21 cellular contexts compared by ENCODE assay signal in genomic region chr2:216752855-216753505, GRCh38. TPM values are rescaled to one million over a fixed set of nuclear protein-coding genes. Genes with fewer than 3 reads are reported as not detected.
"Had no signal": no experiment of that assay in that cellular context is flagged by ENCODE, and none has a peak within 500 bp of the region (broad histone marks: within the 10 kb centered on the region; RNA-seq: fewer than 3 reads in every experiment).

No MANE protein-coding gene starts in this region.

- H3K4me1 ChIP-seq: tibial nerve had no signal

- H3K4me3 ChIP-seq: neural progenitor cell, ovary, skin epidermis, tibial nerve, vagina had no signal

- H3K27me3 ChIP-seq: neural progenitor cell, ovary, tibial nerve, vagina had no signal

- H3K27ac ChIP-seq: neural progenitor cell, ovary, skin epidermis, tibial nerve, vagina had no signal

- H3K9me3 ChIP-seq: ovary, tibial nerve, vagina had no signal

- H2AFZ ChIP-seq: neural progenitor cell had no signal

- H3K36me3 ChIP-seq: neural progenitor cell, ovary, tibial nerve, vagina had no signal

- H3K4me2 ChIP-seq: neural progenitor cell had no signal

- DNase-seq: activated B cell treated with CpG ODN at 0.5 μM for 24 hours; activated CD4-positive, alpha-beta T cell treated with anti-CD3 and anti-CD28 coated beads for 48 hours; activated CD8-positive, alpha-beta memory T cell treated with anti-CD3 and anti-CD28 coated beads, Interleukin-2, amount 50 U/mL, for 4 hours; activated CD8-positive, alpha-beta T cell treated with anti-CD3 and anti-CD28 coated beads, Interleukin-2, amount 10 ng/mL, durations not matched to agents 7 days and 5 days; activated gamma-delta T cell treated with Interleukin-2 at 50 U/mL for 16 hours; amygdala; cerebellar nuclear complex; erythroblast; foreskin fibroblast; glutamatergic neuron; left colon; mammary epithelial cell; naive B cell; ovary; stimulated activated CD4-positive, alpha-beta T cell treated with anti-CD3 and anti-CD28 coated beads, Interleukin-15, amount 100 ng/mL, for 24 hours; stimulated activated CD4-positive, alpha-beta T cell treated with anti-CD3 and anti-CD28 coated beads, Interleukin-4, amount 100 ng/mL, for 1 hour; stimulated activated naive CD4-positive, alpha-beta T cell had no signal

- H3K9ac ChIP-seq: neural progenitor cell had no signal

- ATAC-seq: activated CD8-positive, alpha-beta T cell treated with anti-CD3 and anti-CD28 coated beads, Interleukin-2, amount 10 ng/mL, durations not matched to agents 7 days and 5 days; left colon had no signal

RNA-seq across cellular contexts. Expression of gene IGFBP5, which starts 57.6 kb away (rescaled TPM):
- total RNA-seq: activated B cell treated with CpG ODN at 0.5 μM for 24 hours had no signal
